ENCODE assay signal across 10 cellular contexts in the genomic region with DNA sequence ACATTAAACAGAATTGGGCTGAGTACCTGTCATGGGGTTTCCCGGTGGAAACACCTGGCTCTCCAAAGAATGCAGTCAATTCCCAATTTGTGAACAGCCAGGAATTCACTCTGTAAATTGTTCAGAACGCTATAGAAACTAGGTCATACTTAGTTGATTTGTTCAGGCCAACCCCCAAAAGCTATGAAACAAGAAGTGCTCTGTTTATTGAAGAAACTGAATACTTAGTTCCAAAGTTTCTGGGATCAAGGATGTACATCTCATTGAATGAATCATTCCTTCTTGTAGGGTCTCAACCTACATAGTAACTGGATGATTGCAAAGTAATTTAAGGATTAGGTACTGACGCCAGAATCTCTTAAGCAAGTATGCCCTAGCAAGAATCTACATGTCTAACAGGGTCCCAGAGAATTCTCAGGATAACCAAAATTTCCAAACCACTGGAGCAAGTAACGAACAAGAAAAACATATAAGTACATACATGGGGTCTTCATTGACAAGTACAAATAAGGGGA. TPM values are rescaled to one million over a fixed set of nuclear protein-coding genes. Genes with fewer than 3 reads are reported as not detected.
DNase-seq lines count a peak whose midpoint lies in the region; ATAC-seq and TF ChIP-seq lines count a peak whose summit lies in the region.
"Had no signal": no experiment of that assay in that cellular context is flagged by ENCODE, and none has a peak within 500 bp of the region (broad histone marks: within the 10 kb centered on the region; RNA-seq: fewer than 3 reads in every experiment).

No MANE protein-coding gene starts in this region.

- peaks cover 2 to 10% (median 4%) of the 10 kb centered on the region in 7 donors for H3K9me3 Mint-ChIP-seq in CD14-positive monocyte

- no peaks in the 10 kb centered on the region for H3K9me3 ChIP-seq in sigmoid colon

- H3K36me3 ChIP-seq in sigmoid colon = no peaks in the 10 kb centered on the region

- no peak overlapping the region for H3K27ac Mint-ChIP-seq in CD14-positive monocyte
- H3K27ac Mint-ChIP-seq: dendritic cell treated with granulocyte-macrophage colony-stimulating factor and Interleukin-4, amounts not matched to agents 40 ng/mL and 50 ng/mL, for 4 days had no signal

- intact Hi-C loops in CD14-positive monocyte (cut with micrococcal nuclease) = no loop called here
- intact Hi-C loops in sigmoid colon (cut with DNase I) = loop anchor here (5.0 to 10.0 kb wide), 2 partner anchors 77 to 1896 kb away; a partner anchor contains a TSS

- peak overlapping the region; percentile 61 to 78 for H3K4me3 ChIP-seq in foreskin fibroblast (ENCODE audit: low read depth in 1 of 2, low read length in 2 of 2)
- peak overlapping the region; percentile 63 to 89 (median 78) for H3K4me3 ChIP-seq in sigmoid colon

- TF ChIP-seq POLR2A in sigmoid colon (IDR thresholded peaks at IDR 0.05) = no peak

- H3K36me3 Mint-ChIP-seq in CD14-positive monocyte = no peaks in the 10 kb centered on the region

- no peak for TF ChIP-seq EP300 in sigmoid colon (IDR thresholded peaks at IDR 0.05)

- WGBS in sigmoid colon, 2 donors = 34 to 55% methylated on average over 4 of the region's 4 CpGs

- H3K4me3 Mint-ChIP-seq in CD14-positive monocyte = peak overlapping the region; percentile 66 to 83

- H3K27ac ChIP-seq in VCaP = peak overlapping the region; percentile 100
- peak overlapping the region; percentile 91 to 98 (median 96) for H3K27ac ChIP-seq in sigmoid colon

- TF ChIP-seq CTCF in CD14-positive monocyte (IDR thresholded peaks at IDR 0.05) = no peak
- TF ChIP-seq CTCF in VCaP (conservative IDR thresholded peaks at IDR 0.05) = no peak
- TF ChIP-seq CTCF in foreskin fibroblast (IDR thresholded peaks at IDR 0.05; ENCODE audit: low read depth, low read length) = no peak
- no peak for TF ChIP-seq CTCF in sigmoid colon (IDR thresholded peaks at IDR 0.05)

- peaks cover 3 to 20% (median 7%) of the 10 kb centered on the region in 3 donors for H3K27me3 Mint-ChIP-seq in CD14-positive monocyte (ENCODE audit: low read depth in 3 of 3)

- H3K27me3 ChIP-seq in sigmoid colon = no peaks in the 10 kb centered on the region

- ATAC-seq in GM18520 (IDR thresholded peaks at IDR 0.05; ENCODE audit: unreplicated experiment) (no peak), HG03139 (IDR thresholded peaks at IDR 0.05; ENCODE audit: unreplicated experiment) (no peak), HG02973 (IDR thresholded peaks at IDR 0.05; ENCODE audit: unreplicated experiment) (no peak)

- peaks cover 0 to 21% (median 13%) of the 10 kb centered on the region in 4 donors for H3K4me1 ChIP-seq in sigmoid colon

- H3K4me1 Mint-ChIP-seq in CD14-positive monocyte = peaks cover 10% of the 10 kb centered on the region

- DNase-seq in CD14-positive monocyte (ENCODE audit: low spot score) (no peak), foreskin fibroblast (no peak), sigmoid colon (no peak), dedifferentiated amniotic fluid mesenchymal stem cell (ENCODE audit: extremely low spot score) (no peak)
- DNase-seq: DMS153 had no signal

RNA-seq across cellular contexts. Expression of a gene that starts 0.7 kb away (rescaled TPM):
- 1 to 10 TPM in 1 of 2 donors, under 1 TPM in 1; 0.87 to 1.8 TPM for polyA plus RNA-seq in CD14-positive monocyte
- 10 to 100 TPM; 17.7 to 25.5 (median 21.3) TPM for total RNA-seq in sigmoid colon
- 10 to 100 TPM; 11.8 to 16.2 (median 12.0) TPM for polyA plus RNA-seq in sigmoid colon

Comparison
In these comparisons a context has a peak if more than half of its experiments do, and no peak if none do; other contexts are left out.
1. RNA of a gene that starts 0.7 kb away (polyA plus RNA-seq): 11.8 to 16.2 TPM in sigmoid colon; 0.87 to 1.8 TPM in CD14-positive monocyte; every median in the first group is over 4 times any median in the second.